Comparison of ENCODE assay signal across 9 cellular contexts in the genomic region with DNA sequence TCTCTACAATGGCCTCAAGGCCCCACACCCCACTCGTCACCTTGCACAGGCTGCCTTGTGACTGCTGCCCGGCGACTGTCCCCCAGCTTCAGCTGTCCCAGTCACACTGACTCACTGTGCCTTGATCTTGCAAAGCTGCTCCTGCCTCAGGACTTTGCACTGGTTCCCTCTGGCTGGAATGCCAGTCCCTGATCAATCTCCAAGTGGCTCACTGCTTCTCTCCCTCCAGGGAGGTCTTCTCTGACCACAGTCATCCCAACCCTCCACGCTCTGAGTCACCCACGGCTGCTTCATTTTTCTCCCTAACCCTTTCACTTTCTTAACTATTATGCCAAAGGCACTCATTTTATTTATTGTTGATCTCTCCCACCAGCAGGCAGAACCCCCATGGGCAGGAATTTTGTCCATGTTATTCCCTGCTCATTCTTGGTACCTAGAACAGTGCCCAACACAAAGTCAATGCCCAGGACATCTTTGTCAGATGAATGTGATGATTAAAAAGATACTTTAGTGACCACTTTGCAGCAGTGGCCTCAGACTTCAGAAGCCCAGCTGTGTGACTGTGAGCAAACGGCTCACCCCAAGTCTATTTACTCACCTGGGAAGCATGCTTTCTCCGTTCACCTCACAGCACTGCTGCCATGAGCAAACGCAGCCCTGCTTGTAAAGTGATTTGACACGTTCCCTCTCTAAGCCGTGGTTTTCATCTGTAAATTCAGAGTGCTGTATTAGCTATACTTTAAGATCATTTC. TPM values are rescaled to one million over a fixed set of nuclear protein-coding genes. Genes with fewer than 3 reads are reported as not detected.
DNase-seq lines count a peak whose midpoint lies in the region; ATAC-seq and TF ChIP-seq lines count a peak whose summit lies in the region.
"Had no signal": no experiment of that assay in that cellular context is flagged by ENCODE, and none has a peak within 500 bp of the region (broad histone marks: within the 10 kb centered on the region; RNA-seq: fewer than 3 reads in every experiment).

No MANE protein-coding gene starts in this region.

- ATAC-seq in heart right ventricle: no peak

- no peaks in the 10 kb centered on the region for H3K79me2 ChIP-seq in smooth muscle cell (ENCODE audit: low read depth)

- intact Hi-C loops in heart right ventricle (cut with DNase I): no loop called here

- H3K4me2 ChIP-seq in smooth muscle cell: peak overlapping the region; percentile 70

- TF ChIP-seq CTCF in RWPE1 (conservative IDR thresholded peaks at IDR 0.05; ENCODE audit: low read depth) (no peak), fibroblast of pulmonary artery (IDR thresholded peaks at IDR 0.05; ENCODE audit: low read length, missing control alignments) (no peak), smooth muscle cell (IDR thresholded peaks at IDR 0.05; ENCODE audit: borderline replicate concordance, insufficient read depth, poor library complexity, severe bottlenecking) (no peak), heart right ventricle (IDR thresholded peaks at IDR 0.05) (no peak)

- peak overlapping the region; percentile 20 for H3K9ac ChIP-seq in smooth muscle cell (ENCODE audit: low read depth)

- POLR2A ChIA-PET in RWPE1 (lab: Yijun Ruan, JAX; ENCODE audit: low non-redundant PET): no interaction called here

- CTCF ChIA-PET in RWPE1 (lab: Yijun Ruan, JAX): interaction anchor here (0.5 to 0.6 kb wide), 2 partner anchors 567 to 1680 kb away, joined by 3 to 5 read pairs; no protein-coding TSS in a partner anchor

- no peaks in the 10 kb centered on the region for H4K20me1 ChIP-seq in smooth muscle cell (ENCODE audit: low read depth)

- H3K36me3 ChIP-seq in smooth muscle cell (ENCODE audit: low read depth) (no peaks in the 10 kb centered on the region), heart right ventricle (no peaks in the 10 kb centered on the region)

- 30% methylated on average over 10 of the region's 10 CpGs for whole genome bisulfite sequencing in smooth muscle cell (ENCODE audit: low lambda C conversion rate)
- WGBS in heart right ventricle, 2 donors: 85 to 88% methylated on average over 10 of the region's 10 CpGs

- DNase-seq in GOT3 (lab: John Stamatoyannopoulos, UW): peak; percentile 80
- DNase-seq in RWPE1 (ENCODE audit: low spot score): peak; percentile 24
- DNase-seq in fibroblast of pulmonary artery (ENCODE audit: low read depth): peak; percentile 71
- no peak for DNase-seq in smooth muscle cell (lab: John Stamatoyannopoulos, UW; ENCODE audit: unreplicated experiment)
- DNase-seq in activated CD4-positive, alpha-beta T cell treated with anti-CD3 and anti-CD28 coated beads, Interleukin-2, amount 50 U/mL, for 48 hours: no peak
- no peak for DNase-seq in NCI-H345 (lab: John Stamatoyannopoulos, UW)
- DNase-seq in heart right ventricle: no peak
- DNase-seq: activated naive CD4-positive, alpha-beta T cell treated with Interleukin-2 at 50 U/mL for 16 hours; endodermal cell had no signal

- H3K27ac ChIP-seq in RWPE1 (no peak overlapping the region), smooth muscle cell (ENCODE audit: low read depth) (peak overlapping the region; percentile 47), heart right ventricle (no peak overlapping the region)

- H3K4me1 ChIP-seq in smooth muscle cell (ENCODE audit: low read depth) (no peaks in the 10 kb centered on the region), heart right ventricle (peaks cover 0 to 10% (median 0%) of the 10 kb centered on the region in 9 donors)

- H3K9me3 ChIP-seq in smooth muscle cell (replicated peaks; ENCODE audit: low read depth) (no peaks in the 10 kb centered on the region), heart right ventricle (peaks cover 0 to 2% (median 0%) of the 10 kb centered on the region in 11 donors)

- H2AFZ ChIP-seq in smooth muscle cell (ENCODE audit: low read depth): no peak overlapping the region

- H3F3A ChIP-seq in smooth muscle cell (ENCODE audit: low read depth): no peaks in the 10 kb centered on the region

- H3K4me3 ChIP-seq in fibroblast of pulmonary artery (replicated peaks; ENCODE audit: low read depth, low read length): no peak overlapping the region
- H3K4me3 ChIP-seq in smooth muscle cell: no peak overlapping the region
- no peak overlapping the region for H3K4me3 ChIP-seq in heart right ventricle

- H3K27me3 ChIP-seq in smooth muscle cell (ENCODE audit: low read depth): peaks cover 3% of the 10 kb centered on the region
- H3K27me3 ChIP-seq in heart right ventricle: peaks cover 0 to 36% (median 1%) of the 10 kb centered on the region in 7 donors

RNA-seq across cellular contexts. Expression of a gene that starts 53.4 kb away (rescaled TPM):
- total RNA-seq in smooth muscle cell (4.6 and 8.1 TPM in 2 replicates), heart right ventricle (10 to 100 TPM; 17.7 to 33.7 (median 20.8) TPM)
- polyA plus RNA-seq in smooth muscle cell (0.29 and 0.89 TPM in 2 replicates), heart right ventricle (10 to 100 TPM in 1 of 2 donors, 1 to 10 TPM in 1; 7.5 to 13.1 TPM)

Comparison
In these comparisons a context has a peak if more than half of its experiments do, and no peak if none do; other contexts are left out.
1. DNase-seq: peak in GOT3 (single experiment), RWPE1 (single experiment) and fibroblast of pulmonary artery (single experiment); none in smooth muscle cell (single experiment), activated CD4-positive, alpha-beta T cell treated with anti-CD3 and anti-CD28 coated beads, Interleukin-2, amount 50 U/mL, for 48 hours (0 of 2), NCI-H345 (single experiment) and heart right ventricle (0 of 2).